2 cellular contexts compared by ENCODE assay signal in genomic region chr2:221103930-221104329, GRCh38.
TF ChIP-seq lines count a peak whose summit lies in the region.

No MANE protein-coding gene starts in this region.

TF ChIP-seq in endothelial cell of umbilical vein, 7 proteins besides CTCF, POLR2A, EP300 and RAD21 (continued from another document):
- TF ChIP-seq FOS (IDR thresholded peaks at IDR 0.05; ENCODE audit: borderline replicate concordance, insufficient read depth, low read length) (no peak), MAX (IDR thresholded peaks at IDR 0.05; ENCODE audit: insufficient read depth, insufficient read length) (no peak)
TF ChIP-seq in endothelial cell of umbilical vein: peak in this region for 0.

TF ChIP-seq in HepG2, 621 proteins besides CTCF, POLR2A, EP300 and RAD21:
- TF ChIP-seq GMEB1 (CRISPR knock-in tag; IDR thresholded peaks at IDR 0.05; ENCODE audit: borderline replicate concordance), result no peak
- no peak for TF ChIP-seq NKX3-1 (CRISPR knock-in tag; IDR thresholded peaks at IDR 0.05)
- TF ChIP-seq NCOA2 (CRISPR knock-in tag; IDR thresholded peaks at IDR 0.05), result no peak
- no peak for TF ChIP-seq SP2 (CRISPR knock-in tag; IDR thresholded peaks at IDR 0.05)
- TF ChIP-seq ZFP36 (IDR thresholded peaks at IDR 0.05; ENCODE audit: borderline replicate concordance, low read depth, low read length, partially characterized antibody), result no peak
- no peak for TF ChIP-seq ZHX1 (CRISPR knock-in tag; IDR thresholded peaks at IDR 0.05; ENCODE audit: low read depth)
- TF ChIP-seq MBNL3 (CRISPR knock-in tag; conservative IDR thresholded peaks at IDR 0.05), result no peak
- no peak for TF ChIP-seq TRIM24 (CRISPR knock-in tag; IDR thresholded peaks at IDR 0.05)
- TF ChIP-seq MAZ (IDR thresholded peaks at IDR 0.05; ENCODE audit: borderline replicate concordance, low read depth, low read length), result no peak
- no peak for TF ChIP-seq MAZ (CRISPR knock-in tag; IDR thresholded peaks at IDR 0.05; ENCODE audit: low read depth)
